22 cellular contexts compared by ENCODE assay signal in the genomic region with DNA sequence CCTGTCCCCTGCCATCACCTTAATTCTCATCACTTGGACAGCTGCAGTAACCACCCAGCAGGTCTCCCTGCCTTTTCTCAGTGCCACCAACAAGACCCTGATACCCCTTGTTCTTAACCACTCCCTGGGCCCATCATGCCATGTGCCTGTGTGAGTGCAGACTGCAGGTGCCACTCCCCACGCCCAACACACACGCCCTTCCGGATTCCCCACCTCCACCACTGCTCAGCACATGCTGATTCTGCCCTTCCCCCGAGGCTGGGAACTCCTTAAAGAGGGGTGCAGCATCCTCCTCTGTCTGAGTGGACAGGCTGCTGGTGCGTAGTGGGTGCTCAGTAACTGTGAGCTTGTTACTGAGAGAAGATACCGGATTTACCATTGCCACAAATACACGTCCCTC. TPM values are rescaled to one million over a fixed set of nuclear protein-coding genes. Genes with fewer than 3 reads are reported as not detected.
DNase-seq lines count a peak whose midpoint lies in the region; ATAC-seq and TF ChIP-seq lines count a peak whose summit lies in the region.
"Had no signal": no experiment of that assay in that cellular context is flagged by ENCODE, and none has a peak within 500 bp of the region (broad histone marks: within the 10 kb centered on the region; RNA-seq: fewer than 3 reads in every experiment).

No MANE protein-coding gene starts in this region.

- TF ChIP-seq CTCF in IMR-90 (conservative IDR thresholded peaks at IDR 0.05; ENCODE audit: low read depth, low read length), result no peak
- no peak for TF ChIP-seq CTCF in osteoblast (IDR thresholded peaks at IDR 0.05; ENCODE audit: extremely low read depth, low read depth, low read length)
- TF ChIP-seq CTCF in tibial nerve (IDR thresholded peaks at IDR 0.05), result no peak
- no peak for TF ChIP-seq CTCF in mammary epithelial cell (conservative IDR thresholded peaks at IDR 0.05 in 1 of 2, IDR thresholded peaks at IDR 0.05 in 1 of 2; ENCODE audit: extremely low read depth in 1 of 2, insufficient read depth in 1 of 2, low read depth in 1 of 2, low read length in 2 of 2)

- H3K4me2 ChIP-seq in IMR-90 (ENCODE audit: low read depth, low read length) (no peak overlapping the region), osteoblast (ENCODE audit: insufficient read depth, low read length) (no peak overlapping the region), mammary epithelial cell (ENCODE audit: insufficient read depth, low read depth, low read length) (no peak overlapping the region)

- WGBS in IMR-90 (ENCODE audit: extremely low coverage in 2 of 2, insufficient read length in 1 of 2), 2 experiments, result 100% methylated on average over 1 of the region's 7 CpGs; no CpG with 5 or more reads in 1 of the 2 experiments
- WGBS in tibial nerve, 2 donors, result 71 to 74% methylated on average over 7 of the region's 7 CpGs
- 96% methylated on average over 6 of the region's 7 CpGs for WGBS in mammary epithelial cell (ENCODE audit: low coverage, missing lambda C conversion rate)

- TF ChIP-seq RAD21 in IMR-90 (IDR thresholded peaks at IDR 0.05; ENCODE audit: low read length), result no peak

- H3K9me3 Mint-ChIP-seq in activated T-cell treated with anti-CD3 and anti-CD28 coated beads, Interleukin-2, amount 50 U/mL, for 24 hours, result no peaks in the 10 kb centered on the region
- no peaks in the 10 kb centered on the region for H3K9me3 Mint-ChIP-seq in dendritic cell treated with granulocyte-macrophage colony-stimulating factor and Interleukin-4, amounts not matched to agents 40 ng/mL and 50 ng/mL, for 4 days
- H3K9me3 Mint-ChIP-seq: brain, H9 had no signal

- H3K27ac Mint-ChIP-seq in activated T-cell treated with anti-CD3 and anti-CD28 coated beads, Interleukin-2, amount 50 U/mL, for 24 hours, result peak overlapping the region; percentile 53
- peak overlapping the region; percentile 78 for H3K27ac Mint-ChIP-seq in dendritic cell treated with granulocyte-macrophage colony-stimulating factor and Interleukin-4, amounts not matched to agents 40 ng/mL and 50 ng/mL, for 4 days

- CTCF ChIA-PET in IMR-90 (lab: Yijun Ruan, JAX), result interaction anchor here (1.8 kb wide), 1 partner anchor 12 kb away, joined by 5 read pairs; no protein-coding TSS in a partner anchor
- CTCF ChIA-PET in mammary epithelial cell (lab: Charles Lee; ENCODE audit: low non-redundant PET), result interaction anchor here (0.6 kb wide), 1 partner anchor 162 kb away, joined by 3 read pairs; no protein-coding TSS in a partner anchor

- H4K8ac ChIP-seq in IMR-90 (ENCODE audit: low read depth in 2 of 2, low read length in 2 of 2), result no peak overlapping the region

- no peak for TF ChIP-seq EP300 in tibial nerve (IDR thresholded peaks at IDR 0.05)

- H2BK5ac ChIP-seq in IMR-90 (ENCODE audit: low read depth, low read length, poor library complexity, severe bottlenecking), result no peak overlapping the region

- TF ChIP-seq POLR2A in IMR-90 (IDR thresholded peaks at IDR 0.05; ENCODE audit: low read depth, low read length) (no peak), tibial nerve (IDR thresholded peaks at IDR 0.05) (no peak)

- intact Hi-C loops in IMR-90 (cut with micrococcal nuclease), result loop anchor here (5.0 kb wide), 1 partner anchor 111 kb away; a partner anchor contains a TSS
- intact Hi-C loops in dendritic cell treated with granulocyte-macrophage colony-stimulating factor and Interleukin-4, amounts not matched to agents 40 ng/mL and 50 ng/mL, for 4 days (cut with micrococcal nuclease), result no loop called here
- intact Hi-C loops in mammary epithelial cell (cut with micrococcal nuclease), result no loop called here

- no peak overlapping the region for H2BK120ac ChIP-seq in IMR-90 (ENCODE audit: low read depth, low read length)

- ATAC-seq in IMR-90 (ENCODE audit: low read depth), result no peak
- ATAC-seq: left ventricle myocardium superior; right lobe of liver; stimulated activated naive CD8-positive, alpha-beta T cell treated with anti-CD3 and anti-CD28 coated beads, Interleukin-15, Interleukin-2, amounts not matched to agents 100 U/mL and 50 U/mL, for 24 hours had no signal

- dilution Hi-C loops in IMR-90 (cut with HindIII; ENCODE audit: low sequenced_read_pairs, unreplicated experiment) (no loop called here), mammary epithelial cell (cut with HindIII; ENCODE audit: low sequenced_read_pairs) (no loop called here)

- peaks cover 14% of the 10 kb centered on the region for H3K79me2 ChIP-seq in osteoblast (ENCODE audit: insufficient read depth, low read length)
- H3K79me2 ChIP-seq in mammary epithelial cell (ENCODE audit: insufficient read depth, low read length), result peaks cover 39% of the 10 kb centered on the region

- no peak overlapping the region for H4K5ac ChIP-seq in IMR-90 (ENCODE audit: low read depth, low read length)

- no peak overlapping the region for H2BK15ac ChIP-seq in IMR-90 (ENCODE audit: low read depth, low read length)

- H3K27me3 ChIP-seq in IMR-90 (ENCODE audit: control insufficient read depth, insufficient read depth, low read length), result no peaks in the 10 kb centered on the region
- no peaks in the 10 kb centered on the region for H3K27me3 ChIP-seq in osteoblast (ENCODE audit: insufficient read depth, low read length)
- H3K27me3 ChIP-seq in tibial nerve, result no peaks in the 10 kb centered on the region
- no peaks in the 10 kb centered on the region for H3K27me3 ChIP-seq in mammary epithelial cell (ENCODE audit: insufficient read depth, low read length)
- no peaks in the 10 kb centered on the region for H3K27me3 ChIP-seq in H7 (ENCODE audit: control insufficient read depth, insufficient read depth, low read length)
- H3K27me3 ChIP-seq: BLaER1 treated with 17β-estradiol and CSF1 and Interleukin-3, amounts not matched to agents 10 nM and 100 nM; right lobe of liver had no signal

- peaks cover 38% of the 10 kb centered on the region for H3K9me1 ChIP-seq in IMR-90 (ENCODE audit: insufficient read depth, low read length)

- H3K18ac ChIP-seq in IMR-90 (ENCODE audit: low read depth, low read length), result no peak overlapping the region

- peaks cover 89% of the 10 kb centered on the region for H3K36me3 Mint-ChIP-seq in activated T-cell treated with anti-CD3 and anti-CD28 coated beads, Interleukin-2, amount 50 U/mL, for 24 hours (ENCODE audit: low read depth)
- H3K36me3 Mint-ChIP-seq in dendritic cell treated with granulocyte-macrophage colony-stimulating factor and Interleukin-4, amounts not matched to agents 40 ng/mL and 50 ng/mL, for 4 days (ENCODE audit: low read depth), result peaks cover 71% of the 10 kb centered on the region

- H3K27ac ChIP-seq in IMR-90 (ENCODE audit: insufficient read depth, low read length) (no peak overlapping the region), osteoblast (ENCODE audit: low read depth, low read length) (no peak overlapping the region), tibial nerve (no peak overlapping the region), mammary epithelial cell (ENCODE audit: insufficient read depth, low read depth, low read length) (no peak overlapping the region)
- H3K27ac ChIP-seq: right lobe of liver, thoracic aorta had no signal

- H2AFZ ChIP-seq in IMR-90 (replicated peaks; ENCODE audit: low read length, poor library complexity) (no peak overlapping the region), osteoblast (ENCODE audit: low read length) (no peak overlapping the region), mammary epithelial cell (ENCODE audit: low read depth, low read length) (no peak overlapping the region)

- no peak overlapping the region for H3K9ac ChIP-seq in IMR-90 (ENCODE audit: low read depth, low read length)
- H3K9ac ChIP-seq in mammary epithelial cell (ENCODE audit: insufficient read depth, low read length), result no peak overlapping the region

- peaks cover 62% of the 10 kb centered on the region for H3K36me3 ChIP-seq in IMR-90 (ENCODE audit: control insufficient read depth, insufficient read depth, low read length)
- peaks cover 60% of the 10 kb centered on the region for H3K36me3 ChIP-seq in osteoblast (ENCODE audit: insufficient read depth, low read length)
- peaks cover 0 to 89% (median 19%) of the 10 kb centered on the region in 3 donors for H3K36me3 ChIP-seq in tibial nerve
- H3K36me3 ChIP-seq in mammary epithelial cell (ENCODE audit: insufficient read depth, low read length), result peaks cover 42% of the 10 kb centered on the region
- H3K36me3 ChIP-seq in H7 (replicated peaks; ENCODE audit: control insufficient read depth, insufficient read depth, low read length), result peaks cover 29% of the 10 kb centered on the region

- no peak overlapping the region for H3K23ac ChIP-seq in IMR-90 (ENCODE audit: low read depth, low read length)

- no peak overlapping the region for H2AK5ac ChIP-seq in IMR-90 (ENCODE audit: low read depth, low read length)

- H3K27me3 Mint-ChIP-seq in activated T-cell treated with anti-CD3 and anti-CD28 coated beads, Interleukin-2, amount 50 U/mL, for 24 hours, result no peaks in the 10 kb centered on the region
- H3K27me3 Mint-ChIP-seq in dendritic cell treated with granulocyte-macrophage colony-stimulating factor and Interleukin-4, amounts not matched to agents 40 ng/mL and 50 ng/mL, for 4 days, result peaks cover 1% of the 10 kb centered on the region
- H3K27me3 Mint-ChIP-seq: brain had no signal

- POLR2A ChIA-PET in IMR-90 (lab: Charles Lee; ENCODE audit: unreplicated experiment), result no interaction called here

- DNase-seq in activated T-cell treated with anti-CD3 and anti-CD28 coated beads, Interleukin-2, amount 50 U/mL, for 24 hours, result no peak
- DNase-seq in activated T-cell treated with anti-CD3 and anti-CD28 coated beads for 4 hours (no peak), IMR-90 (no peak), osteoblast (ENCODE audit: insufficient read length, low spot score, missing footprints) (peak; percentile 13), tibial nerve (ENCODE audit: low spot score in 2 of 2) (no peak), mammary epithelial cell (no peak), H7 (no peak)
- DNase-seq: activated CD4-positive, CD25-positive, alpha-beta regulatory T cell; H9; left ventricle myocardium superior; midbrain; NCI-H1092 treated with DMSO at 0.1 percent for 48 hours; NCI-H1930; NCI-H82; right lobe of liver; stimulated activated CD4-positive, alpha-beta T cell treated with anti-CD3 and anti-CD28 coated beads, Interleukin-12 subunit alpha, Interleukin-12 subunit beta, amount 100 ng/mL, for 4 hours; stimulated activated CD4-positive, alpha-beta T cell treated with anti-CD3 and anti-CD28 coated beads, Interleukin-4, amount 100 ng/mL, for 24 hours; stimulated activated naive CD8-positive, alpha-beta T cell treated with anti-CD3 and anti-CD28 coated beads, Interleukin-15, Interleukin-2, amounts not matched to agents 100 U/mL and 50 U/mL, for 24 hours had no signal

- H4K20me1 ChIP-seq in IMR-90 (ENCODE audit: insufficient read depth, low read length), result peaks cover 36% of the 10 kb centered on the region
- peaks cover 15% of the 10 kb centered on the region for H4K20me1 ChIP-seq in osteoblast (ENCODE audit: insufficient read depth, low read length)
- no peaks in the 10 kb centered on the region for H4K20me1 ChIP-seq in mammary epithelial cell (ENCODE audit: insufficient read depth, low read length)

- no peak overlapping the region for H2BK20ac ChIP-seq in IMR-90 (ENCODE audit: low read depth, low read length)

- H3K4me1 ChIP-seq in IMR-90 (ENCODE audit: control insufficient read depth, insufficient read depth, low read length) (peaks cover 29% of the 10 kb centered on the region), osteoblast (ENCODE audit: insufficient read depth, low read length) (peaks cover 56% of the 10 kb centered on the region), tibial nerve (peaks cover 0 to 22% (median 8%) of the 10 kb centered on the region in 4 donors), mammary epithelial cell (ENCODE audit: insufficient read depth, low read length) (peaks cover 66% of the 10 kb centered on the region)

- no peak overlapping the region for H3K56ac ChIP-seq in IMR-90 (ENCODE audit: extremely low read depth, insufficient read depth, low read length)

- no peak overlapping the region for H3K4me3 Mint-ChIP-seq in activated T-cell treated with anti-CD3 and anti-CD28 coated beads, Interleukin-2, amount 50 U/mL, for 24 hours
- H3K4me3 Mint-ChIP-seq in dendritic cell treated with granulocyte-macrophage colony-stimulating factor and Interleukin-4, amounts not matched to agents 40 ng/mL and 50 ng/mL, for 4 days, result no peak overlapping the region
- H3K4me3 Mint-ChIP-seq: brain, H9 had no signal

- no peak overlapping the region for H3K14ac ChIP-seq in IMR-90 (replicated peaks; ENCODE audit: low read depth, low read length)

- in situ Hi-C loops in IMR-90 (cut with MboI; ENCODE audit: low sequenced_read_pairs) (no loop called here), mammary epithelial cell (cut with MboI; ENCODE audit: low sequenced_read_pairs in 2 of 2) (no loop called here)

- H3K4me3 ChIP-seq in IMR-90 (ENCODE audit: insufficient read depth, low read depth, low read length), result no peak overlapping the region
- H3K4me3 ChIP-seq in osteoblast (ENCODE audit: insufficient read depth, low read length), result no peak overlapping the region
- no peak overlapping the region for H3K4me3 ChIP-seq in tibial nerve
- no peak overlapping the region for H3K4me3 ChIP-seq in mammary epithelial cell (replicated peaks in 1 of 3; ENCODE audit: insufficient read depth in 1 of 3, low read depth in 2 of 3, low read length in 3 of 3)
- no peak overlapping the region for H3K4me3 ChIP-seq in H7 (ENCODE audit: insufficient read depth, low read depth, low read length)
- H3K4me3 ChIP-seq: BLaER1 treated with 17β-estradiol and CSF1 and Interleukin-3, amounts not matched to agents 10 nM and 100 nM; right lobe of liver; thoracic aorta had no signal

- peaks cover 32 to 74% of the 10 kb centered on the region in 2 experiments for H3K79me1 ChIP-seq in IMR-90 (ENCODE audit: low read depth in 1 of 2, low read length in 2 of 2)

- H4K91ac ChIP-seq in IMR-90 (ENCODE audit: insufficient read depth, low read depth, low read length), result no peak overlapping the region

- no peak overlapping the region for H3K4ac ChIP-seq in IMR-90 (ENCODE audit: low read depth, low read length)

- H3K4me1 Mint-ChIP-seq in activated T-cell treated with anti-CD3 and anti-CD28 coated beads, Interleukin-2, amount 50 U/mL, for 24 hours (ENCODE audit: low read depth), result peaks cover 53% of the 10 kb centered on the region
- peaks cover 43% of the 10 kb centered on the region for H3K4me1 Mint-ChIP-seq in dendritic cell treated with granulocyte-macrophage colony-stimulating factor and Interleukin-4, amounts not matched to agents 40 ng/mL and 50 ng/mL, for 4 days (ENCODE audit: low read depth)
- H3K4me1 Mint-ChIP-seq: brain, H9 had no signal

- no peaks in the 10 kb centered on the region for H3K9me3 ChIP-seq in IMR-90 (ENCODE audit: control insufficient read depth, insufficient read depth, low read length)
- H3K9me3 ChIP-seq in osteoblast (ENCODE audit: low read depth, low read length), result no peaks in the 10 kb centered on the region
- no peaks in the 10 kb centered on the region for H3K9me3 ChIP-seq in tibial nerve
- no peaks in the 10 kb centered on the region for H3K9me3 ChIP-seq in mammary epithelial cell (replicated peaks; ENCODE audit: insufficient read depth, low read length)
- H3K9me3 ChIP-seq: BLaER1 treated with 17β-estradiol and CSF1 and Interleukin-3, amounts not matched to agents 10 nM and 100 nM; right lobe of liver; thoracic aorta had no signal

- peak overlapping the region; percentile 16 for H2AK9ac ChIP-seq in IMR-90 (replicated peaks; ENCODE audit: low read depth, low read length, poor library complexity)

- BruUV-seq in IMR-90 (replicated peaks; lab: Mats Ljungman, UMichigan), result no TSS peak
- no TSS peak for BruUV-seq in mammary epithelial cell (replicated peaks; lab: Mats Ljungman, UMichigan)

RNA-seq across cellular contexts. Expression of a gene that starts 52.4 kb away (rescaled TPM):
- total RNA-seq in IMR-90 (2012; rRNA removed), result 1.1 TPM in 2 replicates
- 0.98 and 1.5 TPM in 2 replicates for polyA plus RNA-seq in IMR-90 (2012; rRNA removed)
- polyA plus RNA-seq in IMR-90 (2012; cell fraction: cytosol; rRNA removed), result 0.81 and 1.1 TPM in 2 replicates
- polyA plus RNA-seq in IMR-90 (2012; cell fraction: nucleus; rRNA removed; ENCODE audit: low replicate concordance), result 1.8 and 3.3 TPM in 2 replicates
- 1.4 and 2.7 TPM in 2 replicates for total RNA-seq in osteoblast
- 10 to 100 TPM in 1 of 4 donors, 1 to 10 TPM in 3; 6.0 to 11.1 (median 8.2) TPM for total RNA-seq in tibial nerve
- 1 to 10 TPM; 1.8 to 4.3 TPM for total RNA-seq in mammary epithelial cell
- polyA plus RNA-seq in mammary epithelial cell, result 1.7 TPM
- not detected for polyA minus RNA-seq in mammary epithelial cell
- total RNA-seq in H7 (2014; rRNA removed; shearing (Covaris generic)), result 0.17 TPM in 1 of 2 replicates, not detected in the other
